Comparison of ENCODE assay signal across 1 cellular context in genomic region chr7:138089080-138089901, GRCh38.
A peak's percentile ranks its signal among the peaks of the same experiment; 100 is the strongest.
TF ChIP-seq lines count a peak whose summit lies in the region.

No MANE protein-coding gene starts in this region.

TF ChIP-seq in HepG2, 621 proteins besides CTCF, POLR2A, EP300 and RAD21 (continued from another document and continues in another):
- TF ChIP-seq ZBTB3 (CRISPR knock-in tag; IDR thresholded peaks at IDR 0.05; ENCODE audit: borderline replicate concordance, low read depth) (no peak), ZNF605 (CRISPR knock-in tag; IDR thresholded peaks at IDR 0.05) (no peak), ZKSCAN5 (CRISPR knock-in tag; IDR thresholded peaks at IDR 0.05) (no peak), ZNF280B (CRISPR knock-in tag; IDR thresholded peaks at IDR 0.05; ENCODE audit: borderline replicate concordance) (no peak), ZNF749 (CRISPR knock-in tag; IDR thresholded peaks at IDR 0.05; ENCODE audit: borderline replicate concordance) (no peak), CREBL2 (CRISPR knock-in tag; IDR thresholded peaks at IDR 0.05; ENCODE audit: borderline replicate concordance) (no peak), MIER3 (CRISPR knock-in tag; IDR thresholded peaks at IDR 0.05; ENCODE audit: borderline replicate concordance) (peak; percentile 76; the same call in 1 of the 2 replicates), GABPA (IDR thresholded peaks at IDR 0.05; ENCODE audit: low read depth, low read length) (no peak), GABPA (CRISPR knock-in tag; IDR thresholded peaks at IDR 0.05; ENCODE audit: low read depth) (no peak), NFE2L2 (IDR thresholded peaks at IDR 0.05; ENCODE audit: low read length) (no peak), ZNF891 (CRISPR knock-in tag; IDR thresholded peaks at IDR 0.05) (no peak), ZFP90 (CRISPR knock-in tag; IDR thresholded peaks at IDR 0.05; ENCODE audit: borderline replicate concordance) (no peak), ZNF883 (CRISPR knock-in tag; IDR thresholded peaks at IDR 0.05; ENCODE audit: not compliant biosample characterization) (no peak), NFKB2 (CRISPR knock-in tag; IDR thresholded peaks at IDR 0.05; ENCODE audit: borderline replicate concordance) (no peak), DMAP1 (CRISPR knock-in tag; IDR thresholded peaks at IDR 0.05) (no peak), MAF1 (CRISPR knock-in tag; IDR thresholded peaks at IDR 0.05; ENCODE audit: borderline replicate concordance) (no peak), REPIN1 (CRISPR knock-in tag; IDR thresholded peaks at IDR 0.05; ENCODE audit: borderline replicate concordance, low read depth) (no peak), SKI (IDR thresholded peaks at IDR 0.05; ENCODE audit: partially characterized antibody) (peak; percentile 37), REL (CRISPR knock-in tag; conservative IDR thresholded peaks at IDR 0.05) (no peak), CCAR2 (optimal IDR thresholded peaks at IDR 0.05; ENCODE audit: low read depth, low read length) (no peak), KMT2A (CRISPR knock-in tag; IDR thresholded peaks at IDR 0.05) (no peak), SETDB1 (CRISPR knock-in tag; IDR thresholded peaks at IDR 0.05; ENCODE audit: borderline replicate concordance) (no peak), EEA1 (CRISPR knock-in tag; IDR thresholded peaks at IDR 0.05; ENCODE audit: borderline replicate concordance) (no peak), ZNF3 (CRISPR knock-in tag; IDR thresholded peaks at IDR 0.05) (peak; percentile 24; the same call in 1 of the 2 replicates), CENPBD1 (CRISPR knock-in tag; IDR thresholded peaks at IDR 0.05; ENCODE audit: borderline replicate concordance, low read depth) (no peak), ZNF746 (CRISPR knock-in tag; IDR thresholded peaks at IDR 0.05) (no peak), FOSL1 (CRISPR knock-in tag; IDR thresholded peaks at IDR 0.05; ENCODE audit: borderline replicate concordance) (no peak), ZNF644 (CRISPR knock-in tag; IDR thresholded peaks at IDR 0.05; ENCODE audit: low read depth) (peak; percentile 63; the same call in 1 of the 2 replicates), KMT2B (CRISPR knock-in tag; IDR thresholded peaks at IDR 0.05) (no peak), POLR2G (IDR thresholded peaks at IDR 0.05; ENCODE audit: low read depth, low read length) (no peak), ZNF543 (CRISPR knock-in tag; IDR thresholded peaks at IDR 0.05) (no peak), FOXM1 (CRISPR knock-in tag; IDR thresholded peaks at IDR 0.05) (no peak), ZSCAN21 (CRISPR knock-in tag; IDR thresholded peaks at IDR 0.05; ENCODE audit: borderline replicate concordance) (no peak), PREB (CRISPR knock-in tag; IDR thresholded peaks at IDR 0.05) (no peak), MAFG (CRISPR knock-in tag; IDR thresholded peaks at IDR 0.05) (no peak), ADNP (CRISPR knock-in tag; IDR thresholded peaks at IDR 0.05) (no peak), YEATS4 (CRISPR knock-in tag; IDR thresholded peaks at IDR 0.05; ENCODE audit: borderline replicate concordance) (no peak), IKZF5 (CRISPR knock-in tag; IDR thresholded peaks at IDR 0.05) (peak; percentile 48; the same call in 1 of the 2 replicates), RCOR2 (CRISPR knock-in tag; IDR thresholded peaks at IDR 0.05) (0 out of 2 replicates have a peak, but pooled peaks have one; percentile 47), ETV5 (CRISPR knock-in tag; IDR thresholded peaks at IDR 0.05; ENCODE audit: borderline replicate concordance) (no peak), RFX5 (IDR thresholded peaks at IDR 0.05; ENCODE audit: low read depth, low read length) (no peak), ZNF652 (CRISPR knock-in tag; IDR thresholded peaks at IDR 0.05; ENCODE audit: borderline replicate concordance, low read depth) (no peak), SOX6 (IDR thresholded peaks at IDR 0.05) (no peak), SOX6 (CRISPR knock-in tag; IDR thresholded peaks at IDR 0.05) (peak; percentile 85), ZNF275 (CRISPR knock-in tag; IDR thresholded peaks at IDR 0.05; ENCODE audit: borderline replicate concordance) (no peak), ZNF354B (CRISPR knock-in tag; IDR thresholded peaks at IDR 0.05) (no peak), CHCHD3 (CRISPR knock-in tag; IDR thresholded peaks at IDR 0.05) (no peak), ZNF761 (CRISPR knock-in tag; conservative IDR thresholded peaks at IDR 0.05) (no peak), CHD4 (IDR thresholded peaks at IDR 0.05; ENCODE audit: borderline replicate concordance, low read length) (0 out of 2 replicates have a peak, but pooled peaks have one; percentile 69), ZNF816 (CRISPR knock-in tag; IDR thresholded peaks at IDR 0.05; ENCODE audit: borderline replicate concordance) (no peak), PRMT3 (CRISPR knock-in tag; IDR thresholded peaks at IDR 0.05; ENCODE audit: borderline replicate concordance, low read depth) (no peak), JDP2 (CRISPR knock-in tag; IDR thresholded peaks at IDR 0.05; ENCODE audit: borderline replicate concordance) (no peak), TP53 (CRISPR knock-in tag; conservative IDR thresholded peaks at IDR 0.05) (no peak), MED13 (CRISPR knock-in tag; IDR thresholded peaks at IDR 0.05) (no peak), ZNF550 (CRISPR knock-in tag; IDR thresholded peaks at IDR 0.05; ENCODE audit: borderline replicate concordance) (no peak), PHF5A (CRISPR knock-in tag; IDR thresholded peaks at IDR 0.05; ENCODE audit: low read depth, unreplicated experiment) (no peak)
- TF ChIP-seq, protein P1, sequence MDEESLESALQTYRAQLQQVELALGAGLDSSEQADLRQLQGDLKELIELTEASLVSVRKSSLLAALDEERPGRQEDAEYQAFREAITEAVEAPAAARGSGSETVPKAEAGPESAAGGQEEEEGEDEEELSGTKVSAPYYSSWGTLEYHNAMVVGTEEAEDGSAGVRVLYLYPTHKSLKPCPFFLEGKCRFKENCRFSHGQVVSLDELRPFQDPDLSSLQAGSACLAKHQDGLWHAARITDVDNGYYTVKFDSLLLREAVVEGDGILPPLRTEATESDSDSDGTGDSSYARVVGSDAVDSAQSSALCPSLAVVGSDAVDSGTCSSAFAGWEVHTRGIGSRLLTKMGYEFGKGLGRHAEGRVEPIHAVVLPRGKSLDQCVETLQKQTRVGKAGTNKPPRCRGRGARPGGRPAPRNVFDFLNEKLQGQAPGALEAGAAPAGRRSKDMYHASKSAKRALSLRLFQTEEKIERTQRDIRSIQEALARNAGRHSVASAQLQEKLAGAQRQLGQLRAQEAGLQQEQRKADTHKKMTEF (CRISPR knock-in tag; IDR thresholded peaks at IDR 0.05), result no peak
- TF ChIP-seq, protein P2, sequence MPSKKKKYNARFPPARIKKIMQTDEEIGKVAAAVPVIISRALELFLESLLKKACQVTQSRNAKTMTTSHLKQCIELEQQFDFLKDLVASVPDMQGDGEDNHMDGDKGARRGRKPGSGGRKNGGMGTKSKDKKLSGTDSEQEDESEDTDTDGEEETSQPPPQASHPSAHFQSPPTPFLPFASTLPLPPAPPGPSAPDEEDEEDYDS (CRISPR knock-in tag; IDR thresholded peaks at IDR 0.05), result no peak
- TF ChIP-seq, protein P3, sequence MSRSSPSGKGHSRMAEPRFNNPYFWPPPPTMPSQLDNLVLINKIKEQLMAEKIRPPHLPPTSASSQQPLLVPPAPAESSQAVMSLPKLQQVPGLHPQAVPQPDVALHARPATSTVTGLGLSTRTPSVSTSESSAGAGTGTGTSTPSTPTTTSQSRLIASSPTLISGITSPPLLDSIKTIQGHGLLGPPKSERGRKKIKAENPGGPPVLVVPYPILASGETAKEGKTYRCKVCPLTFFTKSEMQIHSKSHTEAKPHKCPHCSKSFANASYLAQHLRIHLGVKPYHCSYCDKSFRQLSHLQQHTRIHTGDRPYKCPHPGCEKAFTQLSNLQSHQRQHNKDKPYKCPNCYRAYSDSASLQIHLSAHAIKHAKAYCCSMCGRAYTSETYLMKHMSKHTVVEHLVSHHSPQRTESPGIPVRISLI (CRISPR knock-in tag; IDR thresholded peaks at IDR 0.05; ENCODE audit: borderline replicate concordance), result no peak
- TF ChIP-seq, protein P4, sequence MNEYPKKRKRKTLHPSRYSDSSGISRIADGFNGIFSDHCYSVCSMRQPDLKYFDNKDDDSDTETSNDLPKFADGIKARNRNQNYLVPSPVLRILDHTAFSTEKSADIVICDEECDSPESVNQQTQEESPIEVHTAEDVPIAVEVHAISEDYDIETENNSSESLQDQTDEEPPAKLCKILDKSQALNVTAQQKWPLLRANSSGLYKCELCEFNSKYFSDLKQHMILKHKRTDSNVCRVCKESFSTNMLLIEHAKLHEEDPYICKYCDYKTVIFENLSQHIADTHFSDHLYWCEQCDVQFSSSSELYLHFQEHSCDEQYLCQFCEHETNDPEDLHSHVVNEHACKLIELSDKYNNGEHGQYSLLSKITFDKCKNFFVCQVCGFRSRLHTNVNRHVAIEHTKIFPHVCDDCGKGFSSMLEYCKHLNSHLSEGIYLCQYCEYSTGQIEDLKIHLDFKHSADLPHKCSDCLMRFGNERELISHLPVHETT (CRISPR knock-in tag; conservative IDR thresholded peaks at IDR 0.05), result no peak
- TF ChIP-seq, protein P5, sequence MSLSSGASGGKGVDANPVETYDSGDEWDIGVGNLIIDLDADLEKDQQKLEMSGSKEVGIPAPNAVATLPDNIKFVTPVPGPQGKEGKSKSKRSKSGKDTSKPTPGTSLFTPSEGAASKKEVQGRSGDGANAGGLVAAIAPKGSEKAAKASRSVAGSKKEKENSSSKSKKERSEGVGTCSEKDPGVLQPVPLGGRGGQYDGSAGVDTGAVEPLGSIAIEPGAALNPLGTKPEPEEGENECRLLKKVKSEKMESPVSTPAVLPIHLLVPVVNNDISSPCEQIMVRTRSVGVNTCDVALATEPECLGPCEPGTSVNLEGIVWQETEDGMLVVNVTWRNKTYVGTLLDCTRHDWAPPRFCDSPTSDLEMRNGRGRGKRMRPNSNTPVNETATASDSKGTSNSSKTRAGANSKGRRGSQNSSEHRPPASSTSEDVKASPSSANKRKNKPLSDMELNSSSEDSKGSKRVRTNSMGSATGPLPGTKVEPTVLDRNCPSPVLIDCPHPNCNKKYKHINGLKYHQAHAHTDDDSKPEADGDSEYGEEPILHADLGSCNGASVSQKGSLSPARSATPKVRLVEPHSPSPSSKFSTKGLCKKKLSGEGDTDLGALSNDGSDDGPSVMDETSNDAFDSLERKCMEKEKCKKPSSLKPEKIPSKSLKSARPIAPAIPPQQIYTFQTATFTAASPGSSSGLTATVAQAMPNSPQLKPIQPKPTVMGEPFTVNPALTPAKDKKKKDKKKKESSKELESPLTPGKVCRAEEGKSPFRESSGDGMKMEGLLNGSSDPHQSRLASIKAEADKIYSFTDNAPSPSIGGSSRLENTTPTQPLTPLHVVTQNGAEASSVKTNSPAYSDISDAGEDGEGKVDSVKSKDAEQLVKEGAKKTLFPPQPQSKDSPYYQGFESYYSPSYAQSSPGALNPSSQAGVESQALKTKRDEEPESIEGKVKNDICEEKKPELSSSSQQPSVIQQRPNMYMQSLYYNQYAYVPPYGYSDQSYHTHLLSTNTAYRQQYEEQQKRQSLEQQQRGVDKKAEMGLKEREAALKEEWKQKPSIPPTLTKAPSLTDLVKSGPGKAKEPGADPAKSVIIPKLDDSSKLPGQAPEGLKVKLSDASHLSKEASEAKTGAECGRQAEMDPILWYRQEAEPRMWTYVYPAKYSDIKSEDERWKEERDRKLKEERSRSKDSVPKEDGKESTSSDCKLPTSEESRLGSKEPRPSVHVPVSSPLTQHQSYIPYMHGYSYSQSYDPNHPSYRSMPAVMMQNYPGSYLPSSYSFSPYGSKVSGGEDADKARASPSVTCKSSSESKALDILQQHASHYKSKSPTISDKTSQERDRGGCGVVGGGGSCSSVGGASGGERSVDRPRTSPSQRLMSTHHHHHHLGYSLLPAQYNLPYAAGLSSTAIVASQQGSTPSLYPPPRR (CRISPR knock-in tag; IDR thresholded peaks at IDR 0.05; ENCODE audit: borderline replicate concordance), result peak; percentile 80
